Comparison of ENCODE assay signal across 30 cellular contexts in genomic region chr5:87570366-87570765, GRCh38.
DNase-seq lines count a peak whose midpoint lies in the region; ATAC-seq and TF ChIP-seq lines count a peak whose summit lies in the region.
"Had no signal": no experiment of that assay in that cellular context is flagged by ENCODE, and none has a peak within 500 bp of the region (broad histone marks: within the 10 kb centered on the region; RNA-seq: fewer than 3 reads in every experiment).

No MANE protein-coding gene starts in this region.

- ATAC-seq in GM18868 (IDR thresholded peaks at IDR 0.05; ENCODE audit: unreplicated experiment) (peak; percentile 85), HG02588 (IDR thresholded peaks at IDR 0.05; ENCODE audit: unreplicated experiment) (peak; percentile 70), HG03095 (IDR thresholded peaks at IDR 0.05; ENCODE audit: unreplicated experiment) (peak; percentile 51), HG03565 (IDR thresholded peaks at IDR 0.05; ENCODE audit: unreplicated experiment) (peak; percentile 90), T-cell (replicated peaks in 1 of 4) (no peak), mucosa of descending colon (no peak)
- ATAC-seq: right cardiac atrium; stimulated activated naive B cell treated with anti-CD40 and anti-IgM and Interleukin-4, amounts not matched to agents 10 μg/mL and 1 μg/mL and 100 μg/mL, for 72 hours had no signal

- no peaks in the 10 kb centered on the region for H3K4me1 Mint-ChIP-seq in T-cell
- H3K4me1 Mint-ChIP-seq: activated B cell treated with CpG ODN at 0.5 μM for 24 hours; activated naive CD4-positive, alpha-beta T cell treated with anti-CD3 and anti-CD28 coated beads, Interleukin-2, amount 50 U/mL, for 24 hours; B cell; CD8-positive, alpha-beta memory T cell; stimulated activated naive B cell treated with anti-CD40 and anti-IgM and Interleukin-4, amounts not matched to agents 10 μg/mL and 1 μg/mL and 100 μg/mL, for 72 hours had no signal

- no peaks in the 10 kb centered on the region for H3K9me3 ChIP-seq in mucosa of descending colon
- H3K9me3 ChIP-seq: breast epithelium, HAP-1, SJCRH30, suprapubic skin had no signal

- H3K36me3 Mint-ChIP-seq in T-cell: no peaks in the 10 kb centered on the region
- H3K36me3 Mint-ChIP-seq: activated CD4-positive, alpha-beta memory T cell treated with anti-CD3 and anti-CD28 coated beads for 36 hours; activated naive CD4-positive, alpha-beta T cell treated with anti-CD3 and anti-CD28 coated beads, Interleukin-2, amount 50 U/mL, for 24 hours; CD8-positive, alpha-beta memory T cell; stimulated activated naive B cell treated with anti-CD40 and anti-IgM and Interleukin-4, amounts not matched to agents 10 μg/mL and 1 μg/mL and 100 μg/mL, for 72 hours had no signal

- POLR2A ChIA-PET in T-cell (lab: Charles Lee): no interaction called here

- intact Hi-C loops in mucosa of descending colon (cut with DNase I, micrococcal nuclease): no loop called here

- no peak for DNase-seq in T-helper 1 cell
- DNase-seq in T-cell: no peak
- no peak for DNase-seq in mucosa of descending colon
- no peak for DNase-seq in inferior parietal cortex (ENCODE audit: extremely low spot score)
- DNase-seq: activated B cell treated with CpG ODN at 0.5 μM for 24 hours; activated CD4-positive, alpha-beta memory T cell treated with anti-CD3 and anti-CD28 coated beads for 36 hours; activated CD8-positive, alpha-beta memory T cell treated with anti-CD3 and anti-CD28 coated beads, Interleukin-2, amount 50 U/mL, for 48 hours; amygdala; CD8-positive, alpha-beta memory T cell; DMS 273 treated with DMSO at 0.1 percent for 48 hours; KG1; left ventricle myocardium inferior; mesendoderm; MM.1S; NCI-H2029 treated with DMSO at 0.1 percent for 48 hours; NCI-H2227 treated with DMSO at 0.1 percent for 48 hours; NCI-H69; right cardiac atrium; SJCRH30; stimulated activated CD4-positive, alpha-beta T cell treated with anti-CD3 and anti-CD28 coated beads, Interleukin-4, amount 100 ng/mL, for 24 hours; stimulated activated naive B cell treated with anti-CD40 and anti-IgM and Interleukin-4, amounts not matched to agents 10 μg/mL and 1 μg/mL and 100 μg/mL, for 72 hours had no signal

- H3K27me3 Mint-ChIP-seq in T-cell: peaks cover 0 to 8% of the 10 kb centered on the region in 2 donors
- H3K27me3 Mint-ChIP-seq: activated naive CD4-positive, alpha-beta T cell treated with anti-CD3 and anti-CD28 coated beads, Interleukin-2, amount 50 U/mL, for 24 hours; B cell; stimulated activated naive B cell treated with anti-CD40 and anti-IgM and Interleukin-4, amounts not matched to agents 10 μg/mL and 1 μg/mL and 100 μg/mL, for 72 hours had no signal

- no peaks in the 10 kb centered on the region for H3K4me1 ChIP-seq in mucosa of descending colon (ENCODE audit: low read depth)
- H3K4me1 ChIP-seq: breast epithelium, HAP-1, left ventricle myocardium inferior, SJCRH30, suprapubic skin had no signal

- no peak overlapping the region for H3K4me3 Mint-ChIP-seq in T-cell
- H3K4me3 Mint-ChIP-seq: activated B cell treated with CpG ODN at 0.5 μM for 24 hours; activated CD4-positive, alpha-beta memory T cell treated with anti-CD3 and anti-CD28 coated beads for 36 hours; activated naive CD4-positive, alpha-beta T cell treated with anti-CD3 and anti-CD28 coated beads, Interleukin-2, amount 50 U/mL, for 24 hours; B cell; CD8-positive, alpha-beta memory T cell; stimulated activated naive B cell treated with anti-CD40 and anti-IgM and Interleukin-4, amounts not matched to agents 10 μg/mL and 1 μg/mL and 100 μg/mL, for 72 hours had no signal

- H3K9me3 Mint-ChIP-seq in T-cell: no peaks in the 10 kb centered on the region
- H3K9me3 Mint-ChIP-seq: activated B cell treated with CpG ODN at 0.5 μM for 24 hours; activated CD4-positive, alpha-beta memory T cell treated with anti-CD3 and anti-CD28 coated beads for 36 hours; activated naive CD4-positive, alpha-beta T cell treated with anti-CD3 and anti-CD28 coated beads, Interleukin-2, amount 50 U/mL, for 24 hours; CD8-positive, alpha-beta memory T cell; stimulated activated naive B cell treated with anti-CD40 and anti-IgM and Interleukin-4, amounts not matched to agents 10 μg/mL and 1 μg/mL and 100 μg/mL, for 72 hours had no signal

- no peak overlapping the region for H3K27ac Mint-ChIP-seq in T-cell
- H3K27ac Mint-ChIP-seq: activated B cell treated with CpG ODN at 0.5 μM for 24 hours; activated CD4-positive, alpha-beta memory T cell treated with anti-CD3 and anti-CD28 coated beads for 36 hours; activated naive CD4-positive, alpha-beta T cell treated with anti-CD3 and anti-CD28 coated beads, Interleukin-2, amount 50 U/mL, for 24 hours; B cell; CD8-positive, alpha-beta memory T cell; stimulated activated naive B cell treated with anti-CD40 and anti-IgM and Interleukin-4, amounts not matched to agents 10 μg/mL and 1 μg/mL and 100 μg/mL, for 72 hours had no signal

- CTCF ChIA-PET in T-cell (lab: Charles Lee): no interaction called here

- no peak for TF ChIP-seq CTCF in mucosa of descending colon (IDR thresholded peaks at IDR 0.05)

- no peak overlapping the region for H3K4me3 ChIP-seq in mucosa of descending colon
- H3K4me3 ChIP-seq: breast epithelium, HAP-1, left ventricle myocardium inferior, SJCRH30, suprapubic skin had no signal

- no peaks in the 10 kb centered on the region for H3K36me3 ChIP-seq in mucosa of descending colon (ENCODE audit: low read depth)
- H3K36me3 ChIP-seq: breast epithelium, HAP-1, left ventricle myocardium inferior, SJCRH30, suprapubic skin had no signal

Comparison
In these comparisons a context has a peak if more than half of its experiments do, and no peak if none do; other contexts are left out.
1. ATAC-seq: peak in GM18868 (single experiment), HG02588 (single experiment), HG03095 (single experiment) and HG03565 (single experiment); none in T-cell (0 of 4) and mucosa of descending colon (single experiment).